In the genomic region with DNA sequence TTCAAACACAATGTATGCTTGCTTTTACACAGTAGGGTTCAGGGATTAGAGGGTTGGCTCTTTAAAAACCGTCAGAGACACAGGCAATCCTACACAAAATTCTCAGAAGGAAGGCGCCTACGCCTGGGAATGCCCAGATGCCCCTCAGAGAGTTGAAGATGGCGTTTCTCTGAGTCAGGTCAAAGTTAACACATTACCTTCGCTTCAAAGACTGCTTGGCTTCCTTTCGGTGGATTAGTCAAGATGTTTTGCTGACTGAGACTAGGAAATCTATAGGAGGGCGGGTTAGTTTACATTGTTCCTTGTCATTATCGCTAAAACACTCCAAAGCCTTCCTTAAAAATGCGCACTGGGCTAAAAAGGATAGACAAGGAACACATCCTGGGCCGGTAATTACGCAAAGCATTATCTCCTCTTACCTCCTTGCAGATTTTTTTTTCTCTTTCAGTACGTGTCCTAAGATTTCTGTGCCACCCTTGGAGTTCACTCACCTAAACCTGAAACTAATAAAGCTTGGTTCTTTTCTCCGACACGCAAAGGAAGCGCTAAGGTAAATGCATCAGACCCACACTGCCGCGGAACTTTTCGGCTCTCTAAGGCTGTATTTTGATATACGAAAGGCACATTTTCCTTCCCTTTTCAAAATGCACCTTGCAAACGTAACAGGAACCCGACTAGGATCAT, we compare ENCODE assay signal across 12 cellular contexts. TPM values are rescaled to one million over a fixed set of nuclear protein-coding genes. Genes with fewer than 3 reads are reported as not detected.
DNase-seq lines count a peak whose midpoint lies in the region; ATAC-seq and TF ChIP-seq lines count a peak whose summit lies in the region.
"Had no signal": no experiment of that assay in that cellular context is flagged by ENCODE, and none has a peak within 500 bp of the region (broad histone marks: within the 10 kb centered on the region; RNA-seq: fewer than 3 reads in every experiment).

No MANE protein-coding gene starts in this region.

- no peaks in the 10 kb centered on the region for H3K36me3 ChIP-seq in SK-N-SH (replicated peaks in 1 of 2; ENCODE audit: control insufficient read depth in 1 of 2, insufficient read depth in 2 of 2, low read length in 1 of 2)
- no peaks in the 10 kb centered on the region for H3K36me3 ChIP-seq in upper lobe of right lung
- H3K36me3 ChIP-seq: SJSA1 had no signal

- intact Hi-C loops in upper lobe of right lung (cut with DNase I), result no loop called here

- peaks cover 62% of the 10 kb centered on the region for H3K27me3 Mint-ChIP-seq in nephron progenitor cell (ENCODE audit: low read depth, poor library complexity)

- no peaks in the 10 kb centered on the region for H3K9me3 Mint-ChIP-seq in nephron progenitor cell

- no peaks in the 10 kb centered on the region for H3F3A ChIP-seq in SK-N-SH (replicated peaks; ENCODE audit: insufficient read depth)

- POLR2A ChIA-PET in SK-N-SH (lab: Yijun Ruan, JAX), result no interaction called here

- H3K79me2 ChIP-seq in SK-N-SH (ENCODE audit: insufficient read depth), result no peaks in the 10 kb centered on the region

- CTCF ChIA-PET in SK-N-SH (lab: Yijun Ruan, JAX), result no interaction called here

- H3K27ac ChIP-seq in SK-N-SH (ENCODE audit: low read depth in 2 of 2, low read length in 1 of 2) (no peak overlapping the region), upper lobe of right lung (peak overlapping the region; percentile 70)
- H3K27ac ChIP-seq: 22Rv1, SJSA1 had no signal

- no peak overlapping the region for H3K27ac Mint-ChIP-seq in nephron progenitor cell

- H3K36me3 Mint-ChIP-seq in nephron progenitor cell (ENCODE audit: low read depth), result no peaks in the 10 kb centered on the region

- H3K9ac ChIP-seq in SK-N-SH, result no peak overlapping the region

- no peak overlapping the region for H2AFZ ChIP-seq in SK-N-SH (ENCODE audit: low read depth)

- peaks cover 7% of the 10 kb centered on the region for H3K4me1 Mint-ChIP-seq in nephron progenitor cell

- no peak for TF ChIP-seq RAD21 in SK-N-SH (IDR thresholded peaks at IDR 0.05; ENCODE audit: low read length)

- H4K20me1 ChIP-seq in SK-N-SH (ENCODE audit: insufficient read depth), result no peaks in the 10 kb centered on the region

- H3K9me3 ChIP-seq in SK-N-SH (no peaks in the 10 kb centered on the region), upper lobe of right lung (no peaks in the 10 kb centered on the region)
- H3K9me3 ChIP-seq: SJSA1 had no signal

- H3K4me3 ChIP-seq in SK-N-SH (ENCODE audit: low read depth in 2 of 2, low read length in 1 of 2) (no peak overlapping the region), fibroblast of pulmonary artery (replicated peaks; ENCODE audit: low read depth, low read length) (peak overlapping the region; percentile 25), upper lobe of right lung (peak overlapping the region; percentile 45)
- H3K4me3 ChIP-seq: SJSA1 had no signal

- no peak for DNase-seq in SK-N-SH
- no peak for DNase-seq in fibroblast of pulmonary artery (ENCODE audit: low read depth)
- no peak for DNase-seq in nephron progenitor cell
- DNase-seq in upper lobe of right lung, result no peak
- no peak for DNase-seq in NCI-H1436 (lab: John Stamatoyannopoulos, UW)
- DNase-seq in HPDE6-E6E7 (ENCODE audit: extremely low spot score), result no peak
- DNase-seq: stimulated activated CD4-positive, alpha-beta T cell treated with anti-CD3 and anti-CD28 coated beads, Interleukin-12 subunit alpha, Interleukin-12 subunit beta, amount 100 ng/mL, for 4 hours; stimulated activated naive CD4-positive, alpha-beta T cell treated with Interleukin-2 at 50 U/mL for 16 hours had no signal

- TF ChIP-seq EP300 in SK-N-SH (IDR thresholded peaks at IDR 0.05; ENCODE audit: borderline replicate concordance in 1 of 2, low read depth in 1 of 2, low read length in 1 of 2), result no peak

- H3K4me1 ChIP-seq in SK-N-SH (ENCODE audit: control insufficient read depth in 1 of 2, insufficient read depth in 2 of 2, low read depth in 1 of 2, low read length in 1 of 2) (no peaks in the 10 kb centered on the region), upper lobe of right lung (no peaks in the 10 kb centered on the region)
- H3K4me1 ChIP-seq: SJSA1 had no signal

- no peak for ATAC-seq in SK-N-SH treated with all-trans-retinoic acid at 6 μM for 48 hours
- peak; percentile 6 for ATAC-seq in upper lobe of right lung
- no peak for ATAC-seq in GM18519 (IDR thresholded peaks at IDR 0.05; ENCODE audit: low FRiP score, unreplicated experiment)

- WGBS in SK-N-SH (ENCODE audit: low lambda C conversion rate), result 13% methylated on average over 21 of the region's 21 CpGs

- no peak overlapping the region; the same call in 1 of the 2 replicates for H3K4me2 ChIP-seq in SK-N-SH

- H3K27me3 ChIP-seq in SK-N-SH (ENCODE audit: insufficient read depth) (peaks cover 18% of the 10 kb centered on the region), upper lobe of right lung (peaks cover 23% of the 10 kb centered on the region)

- H3K4me3 Mint-ChIP-seq in nephron progenitor cell, result peak overlapping the region; percentile 88

- TF ChIP-seq CTCF in SK-N-SH (IDR thresholded peaks at IDR 0.05) (no peak), fibroblast of pulmonary artery (IDR thresholded peaks at IDR 0.05; ENCODE audit: low read length, missing control alignments) (no peak), nephron progenitor cell (IDR thresholded peaks at IDR 0.05) (no peak), upper lobe of right lung (IDR thresholded peaks at IDR 0.05) (no peak)

- H3K9me2 ChIP-seq in SK-N-SH, result no peaks in the 10 kb centered on the region

TF ChIP-seq in SK-N-SH, 30 proteins besides CTCF, POLR2A, EP300 and RAD21:
- TF ChIP-seq, protein P1, sequence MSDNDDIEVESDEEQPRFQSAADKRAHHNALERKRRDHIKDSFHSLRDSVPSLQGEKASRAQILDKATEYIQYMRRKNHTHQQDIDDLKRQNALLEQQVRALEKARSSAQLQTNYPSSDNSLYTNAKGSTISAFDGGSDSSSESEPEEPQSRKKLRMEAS (IDR thresholded peaks at IDR 0.05; ENCODE audit: low read depth), result no peak
- 0 out of 2 replicates have a peak, but pooled peaks have one; percentile 19 for TF ChIP-seq EZH2phosphoT487 (IDR thresholded peaks at IDR 0.05; ENCODE audit: borderline replicate concordance, low read depth)
TF ChIP-seq in SK-N-SH: peak in this region for 1.

TF ChIP-seq in SK-N-SH treated with all-trans-retinoic acid at 6 μM for 48 hours, 23 proteins besides CTCF, POLR2A, EP300 and RAD21 (continues in another document):
- TF ChIP-seq, protein P2, sequence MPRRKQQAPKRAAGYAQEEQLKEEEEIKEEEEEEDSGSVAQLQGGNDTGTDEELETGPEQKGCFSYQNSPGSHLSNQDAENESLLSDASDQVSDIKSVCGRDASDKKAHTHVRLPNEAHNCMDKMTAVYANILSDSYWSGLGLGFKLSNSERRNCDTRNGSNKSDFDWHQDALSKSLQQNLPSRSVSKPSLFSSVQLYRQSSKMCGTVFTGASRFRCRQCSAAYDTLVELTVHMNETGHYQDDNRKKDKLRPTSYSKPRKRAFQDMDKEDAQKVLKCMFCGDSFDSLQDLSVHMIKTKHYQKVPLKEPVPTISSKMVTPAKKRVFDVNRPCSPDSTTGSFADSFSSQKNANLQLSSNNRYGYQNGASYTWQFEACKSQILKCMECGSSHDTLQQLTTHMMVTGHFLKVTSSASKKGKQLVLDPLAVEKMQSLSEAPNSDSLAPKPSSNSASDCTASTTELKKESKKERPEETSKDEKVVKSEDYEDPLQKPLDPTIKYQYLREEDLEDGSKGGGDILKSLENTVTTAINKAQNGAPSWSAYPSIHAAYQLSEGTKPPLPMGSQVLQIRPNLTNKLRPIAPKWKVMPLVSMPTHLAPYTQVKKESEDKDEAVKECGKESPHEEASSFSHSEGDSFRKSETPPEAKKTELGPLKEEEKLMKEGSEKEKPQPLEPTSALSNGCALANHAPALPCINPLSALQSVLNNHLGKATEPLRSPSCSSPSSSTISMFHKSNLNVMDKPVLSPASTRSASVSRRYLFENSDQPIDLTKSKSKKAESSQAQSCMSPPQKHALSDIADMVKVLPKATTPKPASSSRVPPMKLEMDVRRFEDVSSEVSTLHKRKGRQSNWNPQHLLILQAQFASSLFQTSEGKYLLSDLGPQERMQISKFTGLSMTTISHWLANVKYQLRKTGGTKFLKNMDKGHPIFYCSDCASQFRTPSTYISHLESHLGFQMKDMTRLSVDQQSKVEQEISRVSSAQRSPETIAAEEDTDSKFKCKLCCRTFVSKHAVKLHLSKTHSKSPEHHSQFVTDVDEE (CRISPR knock-in tag; IDR thresholded peaks at IDR 0.05), result no peak
- no peak for TF ChIP-seq TOX (CRISPR knock-in tag; IDR thresholded peaks at IDR 0.05; ENCODE audit: borderline replicate concordance)
- TF ChIP-seq, protein P3, sequence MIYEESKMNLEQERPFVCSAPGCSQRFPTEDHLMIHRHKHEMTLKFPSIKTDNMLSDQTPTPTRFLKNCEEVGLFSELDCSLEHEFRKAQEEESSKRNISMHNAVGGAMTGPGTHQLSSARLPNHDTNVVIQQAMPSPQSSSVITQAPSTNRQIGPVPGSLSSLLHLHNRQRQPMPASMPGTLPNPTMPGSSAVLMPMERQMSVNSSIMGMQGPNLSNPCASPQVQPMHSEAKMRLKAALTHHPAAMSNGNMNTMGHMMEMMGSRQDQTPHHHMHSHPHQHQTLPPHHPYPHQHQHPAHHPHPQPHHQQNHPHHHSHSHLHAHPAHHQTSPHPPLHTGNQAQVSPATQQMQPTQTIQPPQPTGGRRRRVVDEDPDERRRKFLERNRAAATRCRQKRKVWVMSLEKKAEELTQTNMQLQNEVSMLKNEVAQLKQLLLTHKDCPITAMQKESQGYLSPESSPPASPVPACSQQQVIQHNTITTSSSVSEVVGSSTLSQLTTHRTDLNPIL (CRISPR knock-in tag; IDR thresholded peaks at IDR 0.05; ENCODE audit: low read depth), result no peak
- TF ChIP-seq ZFP3 (CRISPR knock-in tag; IDR thresholded peaks at IDR 0.05), result no peak

RNA-seq across cellular contexts. Expression of a gene that starts 0.9 kb away (rescaled TPM):
- polyA plus RNA-seq in SK-N-SH (2012; rRNA removed), result not detected in 2 replicates
- polyA plus RNA-seq in SK-N-SH (2012; cell fraction: cytosol; rRNA removed), result not detected in 2 replicates
- polyA plus RNA-seq in SK-N-SH (2012; cell fraction: nucleus; rRNA removed), result not detected in 2 replicates
- 28.0 TPM for total RNA-seq in upper lobe of right lung

RNA-seq across cellular contexts. Expression of a gene that starts 51.6 kb away (rescaled TPM):
- polyA plus RNA-seq in SK-N-SH (2012; rRNA removed), result not detected in 2 replicates
- polyA plus RNA-seq in SK-N-SH (2012; cell fraction: cytosol; rRNA removed), result not detected in 2 replicates
- not detected in 2 replicates for polyA plus RNA-seq in SK-N-SH (2012; cell fraction: nucleus; rRNA removed)
- not detected for total RNA-seq in upper lobe of right lung
- total RNA-seq: SJSA1 had no signal

Comparison
In these comparisons a context has a peak if more than half of its experiments do, and no peak if none do; other contexts are left out.
1. H3K4me3 ChIP-seq: peak in fibroblast of pulmonary artery (single experiment) and upper lobe of right lung (single experiment); none in SK-N-SH (0 of 2).